ENCODE assay signal across 10 cellular contexts in the genomic region with DNA sequence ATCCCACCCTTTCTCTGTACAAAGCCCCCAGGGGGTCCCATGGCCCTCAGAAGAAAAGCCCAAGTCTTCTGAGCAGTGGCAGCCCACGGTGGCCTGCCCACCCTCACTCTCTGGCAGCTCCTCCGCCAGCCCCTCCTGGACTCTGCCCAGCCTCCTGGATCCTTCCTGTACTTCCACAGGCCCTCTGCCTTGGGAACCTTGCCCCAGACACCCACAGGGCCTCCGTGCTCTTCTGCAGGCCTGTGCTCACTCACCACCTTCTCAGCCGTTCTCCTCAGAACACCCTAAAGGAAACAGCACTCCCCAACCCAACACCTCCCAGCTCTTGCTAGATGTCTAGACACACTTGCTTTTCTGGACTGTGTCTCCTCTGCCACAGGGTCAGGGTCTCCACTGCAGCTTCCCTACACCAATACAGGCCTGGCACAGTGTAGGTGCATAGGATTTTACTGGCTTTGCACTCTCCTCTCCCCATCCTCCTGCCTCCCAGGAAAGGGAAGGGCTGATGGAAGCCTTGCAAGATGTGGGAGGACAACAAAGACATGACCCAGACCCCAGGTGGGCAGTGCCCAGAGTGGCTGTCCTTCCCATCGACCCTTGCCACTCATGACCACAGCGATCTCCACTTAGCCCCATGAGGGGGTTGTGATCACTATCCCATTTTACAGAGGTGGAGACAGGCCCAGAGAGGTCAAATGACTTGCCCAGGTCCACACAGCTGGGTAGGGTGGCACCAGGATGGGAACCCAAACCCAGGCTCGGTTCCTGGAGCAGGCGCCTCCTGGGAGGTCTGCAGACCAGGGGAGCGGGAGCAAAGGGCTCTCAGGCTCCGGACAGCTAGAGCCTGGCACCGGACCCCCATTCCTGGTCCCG. TPM values are rescaled to one million over a fixed set of nuclear protein-coding genes. Genes with fewer than 3 reads are reported as not detected.
DNase-seq lines count a peak whose midpoint lies in the region; ATAC-seq and TF ChIP-seq lines count a peak whose summit lies in the region.
"Had no signal": no experiment of that assay in that cellular context is flagged by ENCODE, and none has a peak within 500 bp of the region (broad histone marks: within the 10 kb centered on the region; RNA-seq: fewer than 3 reads in every experiment).

No MANE protein-coding gene starts in this region.

- in situ Hi-C loops in mammary epithelial cell (cut with MboI; ENCODE audit: low sequenced_read_pairs in 2 of 2): no loop called here

- H3K4me3 ChIP-seq in breast epithelium (peak overlapping the region; percentile 62 to 87 (median 69)), mammary epithelial cell (replicated peaks in 1 of 3; ENCODE audit: insufficient read depth in 1 of 3, low read depth in 2 of 3, low read length in 3 of 3) (no peak overlapping the region), muscle layer of duodenum (ENCODE audit: low read depth in 1 of 2, low read length in 2 of 2) (peak overlapping the region; percentile 47 to 81), urinary bladder (ENCODE audit: low read depth, low read length) (peak overlapping the region; percentile 72)
- H3K4me3 ChIP-seq in effector memory CD4-positive, alpha-beta T cell (ENCODE audit: insufficient read depth, low read depth, low read length, poor library complexity, severe bottlenecking): peak overlapping the region; percentile 45

- H3K27me3 ChIP-seq in breast epithelium (peaks cover 0 to 9% of the 10 kb centered on the region in 2 donors), mammary epithelial cell (ENCODE audit: insufficient read depth, low read length) (peaks cover 30% of the 10 kb centered on the region), muscle layer of duodenum (ENCODE audit: low read depth, low read length) (peaks cover 22% of the 10 kb centered on the region)
- H3K27me3 ChIP-seq in effector memory CD4-positive, alpha-beta T cell (replicated peaks; ENCODE audit: control insufficient read depth, insufficient read depth, low read length, poor library complexity, severe bottlenecking): peaks cover 20% of the 10 kb centered on the region

- DNase-seq in breast epithelium (ENCODE audit: low spot score in 2 of 2) (no peak), mammary epithelial cell (no peak), NCI-H2196 (lab: John Stamatoyannopoulos, UW; ENCODE audit: unreplicated experiment) (no peak), COLO829 (ENCODE audit: low spot score) (no peak)
- DNase-seq in effector memory CD4-positive, alpha-beta T cell: no peak
- DNase-seq: NCI-H1417 treated with DMSO at 0.1 percent for 48 hours, SW 1271 had no signal

- intact Hi-C loops in breast epithelium (cut with DNase I; ENCODE audit: low total_unique reads): no loop called here
- intact Hi-C loops in mammary epithelial cell (cut with micrococcal nuclease): no loop called here

- ATAC-seq in HG03521 (IDR thresholded peaks at IDR 0.05; ENCODE audit: unreplicated experiment): no peak

- H3K9ac ChIP-seq in mammary epithelial cell (ENCODE audit: insufficient read depth, low read length): no peak overlapping the region

- TF ChIP-seq POLR2A in breast epithelium (IDR thresholded peaks at IDR 0.05): no peak

- H2AFZ ChIP-seq in mammary epithelial cell (ENCODE audit: low read depth, low read length): no peak overlapping the region

- no peaks in the 10 kb centered on the region for H3K79me2 ChIP-seq in mammary epithelial cell (ENCODE audit: insufficient read depth, low read length)

- H3K27ac ChIP-seq in breast epithelium (peak overlapping the region; percentile 36 to 97), mammary epithelial cell (ENCODE audit: insufficient read depth, low read depth, low read length) (no peak overlapping the region), muscle layer of duodenum (ENCODE audit: low read length) (no peak overlapping the region), urinary bladder (ENCODE audit: low read depth) (no peak overlapping the region)
- no peak overlapping the region for H3K27ac ChIP-seq in effector memory CD4-positive, alpha-beta T cell (ENCODE audit: insufficient read depth, low read length, poor library complexity, severe bottlenecking)

- TF ChIP-seq CTCF in breast epithelium (IDR thresholded peaks at IDR 0.05): no peak
- TF ChIP-seq CTCF in mammary epithelial cell (conservative IDR thresholded peaks at IDR 0.05 in 1 of 2, IDR thresholded peaks at IDR 0.05 in 1 of 2; ENCODE audit: extremely low read depth in 1 of 2, insufficient read depth in 1 of 2, low read depth in 1 of 2, low read length in 2 of 2): no peak

- H4K20me1 ChIP-seq in mammary epithelial cell (ENCODE audit: insufficient read depth, low read length): peaks cover 2% of the 10 kb centered on the region

- no peaks in the 10 kb centered on the region for H3K36me3 ChIP-seq in breast epithelium
- H3K36me3 ChIP-seq in mammary epithelial cell (ENCODE audit: insufficient read depth, low read length): no peaks in the 10 kb centered on the region
- no peaks in the 10 kb centered on the region for H3K36me3 ChIP-seq in effector memory CD4-positive, alpha-beta T cell (ENCODE audit: control insufficient read depth, insufficient read depth, low read length)
- H3K36me3 ChIP-seq in muscle layer of duodenum (ENCODE audit: control insufficient read depth in 1 of 2, insufficient read depth in 2 of 2, low read length in 2 of 2): no peaks in the 10 kb centered on the region
- no peaks in the 10 kb centered on the region for H3K36me3 ChIP-seq in urinary bladder (ENCODE audit: insufficient read depth)

- BruUV-seq in mammary epithelial cell (replicated peaks; lab: Mats Ljungman, UMichigan): no TSS peak

- no peak overlapping the region for H3K4me2 ChIP-seq in mammary epithelial cell (ENCODE audit: insufficient read depth, low read depth, low read length)

- CTCF ChIA-PET in mammary epithelial cell (lab: Charles Lee; ENCODE audit: low non-redundant PET): no interaction called here

- dilution Hi-C loops in mammary epithelial cell (cut with HindIII; ENCODE audit: low sequenced_read_pairs): no loop called here

- WGBS in mammary epithelial cell (ENCODE audit: low coverage, missing lambda C conversion rate): 53% methylated on average over 11 of the region's 12 CpGs
- WGBS in urinary bladder: 40% methylated on average over 12 of the region's 12 CpGs

- no peaks in the 10 kb centered on the region for H3K9me3 ChIP-seq in breast epithelium
- no peaks in the 10 kb centered on the region for H3K9me3 ChIP-seq in mammary epithelial cell (replicated peaks; ENCODE audit: insufficient read depth, low read length)
- no peaks in the 10 kb centered on the region for H3K9me3 ChIP-seq in effector memory CD4-positive, alpha-beta T cell (ENCODE audit: control insufficient read depth, low read length)
- no peaks in the 10 kb centered on the region for H3K9me3 ChIP-seq in muscle layer of duodenum (ENCODE audit: control insufficient read depth in 1 of 2, low read length in 2 of 2)

- H3K4me1 ChIP-seq in breast epithelium: peaks cover 7 to 9% of the 10 kb centered on the region in 2 donors
- peaks cover 21% of the 10 kb centered on the region for H3K4me1 ChIP-seq in mammary epithelial cell (ENCODE audit: insufficient read depth, low read length)
- peaks cover 34% of the 10 kb centered on the region for H3K4me1 ChIP-seq in effector memory CD4-positive, alpha-beta T cell (ENCODE audit: control insufficient read depth, insufficient read depth, low read length, poor library complexity, severe bottlenecking)
- H3K4me1 ChIP-seq in muscle layer of duodenum (ENCODE audit: control insufficient read depth in 1 of 2, insufficient read depth in 2 of 2, low read length in 2 of 2): peaks cover 0 to 41% of the 10 kb centered on the region in 2 donors
- H3K4me1 ChIP-seq in urinary bladder (ENCODE audit: insufficient read depth): no peaks in the 10 kb centered on the region

RNA-seq across cellular contexts. Expression of a gene that starts 2.0 kb away (rescaled TPM):
- total RNA-seq in breast epithelium: 10 to 100 TPM in 2 of 3 donors, 1 to 10 TPM in 1; 5.3 to 14.7 (median 12.3) TPM
- 1 to 10 TPM; 1.1 to 1.5 TPM for total RNA-seq in mammary epithelial cell
- polyA plus RNA-seq in mammary epithelial cell: 0.08 TPM
- not detected for polyA minus RNA-seq in mammary epithelial cell
- total RNA-seq in urinary bladder: 10.4 TPM
- 16.8 TPM for polyA plus RNA-seq in urinary bladder

RNA-seq across cellular contexts. Expression of a gene that starts 41.7 kb away (rescaled TPM):
- total RNA-seq in breast epithelium (10 to 100 TPM in 1 of 3 donors, 1 to 10 TPM in 2; 4.8 to 11.5 (median 10.0) TPM), mammary epithelial cell (10 to 100 TPM in 1 of 2 donors, 1 to 10 TPM in 1; 7.8 to 12.8 TPM), urinary bladder (9.7 TPM)
- polyA plus RNA-seq in mammary epithelial cell (5.9 TPM), urinary bladder (9.3 TPM)
- 0.26 TPM for polyA minus RNA-seq in mammary epithelial cell

RNA-seq across cellular contexts. Expression of a gene that starts 59.9 kb away (rescaled TPM):
- total RNA-seq in breast epithelium (10 to 100 TPM; 28.5 to 38.0 (median 35.4) TPM), mammary epithelial cell (10 to 100 TPM; 14.7 to 18.8 TPM), urinary bladder (36.7 TPM)
- polyA plus RNA-seq in mammary epithelial cell (10.5 TPM), urinary bladder (26.3 TPM)
- 2.3 TPM for polyA minus RNA-seq in mammary epithelial cell

Comparison
In these comparisons a context has a peak if more than half of its experiments do, and no peak if none do; other contexts are left out.
1. H3K27ac ChIP-seq: peak in breast epithelium (2 of 2); none in mammary epithelial cell (single experiment), effector memory CD4-positive, alpha-beta T cell (single experiment), muscle layer of duodenum (single experiment) and urinary bladder (single experiment).
2. H3K4me3 ChIP-seq: peak in breast epithelium (3 of 3), effector memory CD4-positive, alpha-beta T cell (single experiment), muscle layer of duodenum (2 of 2) and urinary bladder (single experiment); none in mammary epithelial cell (0 of 3).